9 cellular contexts compared by ENCODE assay signal in genomic region chr19:18021121-18021755, GRCh38. TPM values are rescaled to one million over a fixed set of nuclear protein-coding genes. Genes with fewer than 3 reads are reported as not detected.
DNase-seq lines count a peak whose midpoint lies in the region; ATAC-seq, FAIRE-seq and TF ChIP-seq lines count a peak whose summit lies in the region.
"Had no signal": no experiment of that assay in that cellular context is flagged by ENCODE, and none has a peak within 500 bp of the region (broad histone marks: within the 10 kb centered on the region; RNA-seq: fewer than 3 reads in every experiment).

No MANE protein-coding gene starts in this region.

- no peaks in the 10 kb centered on the region for H4K20me1 ChIP-seq in HepG2 (ENCODE audit: insufficient read depth, low read length)

- CTCF ChIA-PET in HepG2 (lab: Yijun Ruan, JAX; ENCODE audit: low intra/inter-chr PET ratio, low total read pairs) = no interaction called here

- peaks cover 62% of the 10 kb centered on the region for H3K4me1 ChIP-seq in HepG2 (ENCODE audit: insufficient read depth, low read length)

- peak overlapping the region; percentile 70 for H3K4me3 Mint-ChIP-seq in stimulated activated effector memory CD8-positive, alpha-beta T cell treated with anti-CD3 and anti-CD28 coated beads, Interleukin-12 subunit alpha, Interleukin-12 subunit beta, amount 100 ng/mL, for 72 hours

- POLR2A ChIA-PET in HepG2 (lab: Yijun Ruan, JAX) = interaction anchor here (0.6 to 2.1 kb wide), 3 partner anchors 8 to 71 kb away, joined by 4 to 10 read pairs (median 5); no protein-coding TSS in a partner anchor

- H3K9me3 Mint-ChIP-seq in stimulated activated effector memory CD8-positive, alpha-beta T cell treated with anti-CD3 and anti-CD28 coated beads, Interleukin-12 subunit alpha, Interleukin-12 subunit beta, amount 100 ng/mL, for 72 hours = peaks cover 3% of the 10 kb centered on the region

- peak overlapping the region; percentile 97 for H3K27ac Mint-ChIP-seq in stimulated activated effector memory CD8-positive, alpha-beta T cell treated with anti-CD3 and anti-CD28 coated beads, Interleukin-12 subunit alpha, Interleukin-12 subunit beta, amount 100 ng/mL, for 72 hours

- H3K9me3 ChIP-seq in HepG2 (ENCODE audit: low read length) = no peaks in the 10 kb centered on the region

- DNase-seq in T-helper 9 cell (peak; percentile 72), brain microvascular endothelial cell (peak; percentile 91), HepG2 (ENCODE audit: low spot score) (no peak), SK-N-DZ (ENCODE audit: low spot score) (no peak)
- peak in 1 of 2 donors; percentile 73 for DNase-seq in stimulated activated effector memory CD8-positive, alpha-beta T cell treated with anti-CD3 and anti-CD28 coated beads, Interleukin-12 subunit alpha, Interleukin-12 subunit beta, amount 100 ng/mL, for 72 hours (ENCODE audit: low spot score in 2 of 2)

- H3K27ac ChIP-seq in brain microvascular endothelial cell (peak overlapping the region; percentile 96), HepG2 (ENCODE audit: extremely low read length, insufficient read depth, low read length) (no peak overlapping the region)
- H3K27ac ChIP-seq: VCaP had no signal

- H3K36me3 ChIP-seq in brain microvascular endothelial cell (replicated peaks) = no peaks in the 10 kb centered on the region
- H3K36me3 ChIP-seq in HepG2 (replicated peaks in 1 of 2; ENCODE audit: control insufficient read depth in 1 of 2, insufficient read depth in 2 of 2, low read length in 2 of 2) = no peaks in the 10 kb centered on the region

- TF ChIP-seq EP300 in HepG2 (IDR thresholded peaks at IDR 0.05; ENCODE audit: low read depth in 2 of 2, low read length in 2 of 2) (peak in 1 of 2 experiments; percentile 19; a peak in 1 of 4 replicates), HepG2 (CRISPR knock-in tag; IDR thresholded peaks at IDR 0.05; ENCODE audit: borderline replicate concordance) (no peak)

- no peak for TF ChIP-seq CTCF in brain microvascular endothelial cell (IDR thresholded peaks at IDR 0.05; ENCODE audit: low read depth, low read length, missing control alignments)
- no peak for TF ChIP-seq CTCF in HepG2 (CRISPR knock-in tag; IDR thresholded peaks at IDR 0.05)

- WGBS in HepG2 (ENCODE audit: low lambda C conversion rate) = 21% methylated on average over 9 of the region's 21 CpGs

- no peak for TF ChIP-seq POLR2A in HepG2 (IDR thresholded peaks at IDR 0.05; ENCODE audit: insufficient read depth in 1 of 2, low read depth in 2 of 2, low read length in 2 of 2)

- peak overlapping the region; percentile 88 for H3K4me2 ChIP-seq in HepG2 (ENCODE audit: low read depth, low read length)

- H2AFZ ChIP-seq in HepG2 (ENCODE audit: low read length) = no peak overlapping the region

- H3K79me2 ChIP-seq in HepG2 (ENCODE audit: insufficient read depth, low read length) = no peaks in the 10 kb centered on the region

- in situ Hi-C loops in brain microvascular endothelial cell (cut with HindIII; ENCODE audit: low pct_ligation_motif_present, low sequenced_read_pairs) = no loop called here
- in situ Hi-C loops in HepG2 (cut with HindIII; ENCODE audit: extremely low pct_ligation_motif_present, low pct_unique_long_range_greater_than_20kb) = no loop called here

- no TSS peak for BruUV-seq in HepG2 (replicated peaks; lab: Mats Ljungman, UMichigan)

- peak overlapping the region; percentile 57 for H3K9ac ChIP-seq in HepG2 (ENCODE audit: insufficient read depth, low read depth, low read length)

- intact Hi-C loops in HepG2 (cut with micrococcal nuclease; ENCODE audit: unreplicated experiment) = no loop called here

- H3K36me3 Mint-ChIP-seq in stimulated activated effector memory CD8-positive, alpha-beta T cell treated with anti-CD3 and anti-CD28 coated beads, Interleukin-12 subunit alpha, Interleukin-12 subunit beta, amount 100 ng/mL, for 72 hours = peaks cover 18% of the 10 kb centered on the region

- H3K27me3 ChIP-seq in brain microvascular endothelial cell (replicated peaks) = no peaks in the 10 kb centered on the region
- no peaks in the 10 kb centered on the region for H3K27me3 ChIP-seq in HepG2 (ENCODE audit: control insufficient read depth in 1 of 2, insufficient read depth in 2 of 2, low read length in 2 of 2)

- peaks cover 62% of the 10 kb centered on the region for H3K4me1 Mint-ChIP-seq in stimulated activated effector memory CD8-positive, alpha-beta T cell treated with anti-CD3 and anti-CD28 coated beads, Interleukin-12 subunit alpha, Interleukin-12 subunit beta, amount 100 ng/mL, for 72 hours

- TF ChIP-seq RAD21 in HepG2 (CRISPR knock-in tag; IDR thresholded peaks at IDR 0.05) = no peak

- H3K4me3 ChIP-seq in brain microvascular endothelial cell (ENCODE audit: low read depth, low read length) (no peak overlapping the region), HepG2 (replicated peaks in 1 of 3; ENCODE audit: insufficient read depth in 1 of 3, low read depth in 2 of 3, low read length in 3 of 3) (peak overlapping the region; percentile 26 to 62 (median 37); a peak in 5 of 6 replicates)

- FAIRE-seq in HepG2 (lab: Jason Lieb, UNC) = no peak

- peak; percentile 9 for ATAC-seq in GM21515 (IDR thresholded peaks at IDR 0.05; ENCODE audit: unreplicated experiment)
- ATAC-seq in HepG2 = peak; percentile 16
- ATAC-seq in stimulated activated effector memory CD8-positive, alpha-beta T cell treated with anti-CD3 and anti-CD28 coated beads, Interleukin-12 subunit alpha, Interleukin-12 subunit beta, amount 100 ng/mL, for 72 hours = peak; percentile 68
- no peak for ATAC-seq in HG02840 (IDR thresholded peaks at IDR 0.05; ENCODE audit: low FRiP score, unreplicated experiment)
- no peak for ATAC-seq in GM19463 (IDR thresholded peaks at IDR 0.05; ENCODE audit: unreplicated experiment)

TF ChIP-seq in HepG2, 621 proteins besides CTCF, POLR2A, EP300 and RAD21 (continues in another document):
- TF ChIP-seq ZBTB7A (CRISPR knock-in tag; IDR thresholded peaks at IDR 0.05) = no peak

RNA-seq across cellular contexts. Expression of gene ARRDC2, which starts 13.3 kb away (rescaled TPM):
- 1.7 and 2.1 TPM in 2 replicates for total RNA-seq in HepG2 (2016; rRNA removed; fragmentation: Illumina TruSeq; extraction: Trizol)
- 0.51 and 0.71 TPM in 2 replicates for total RNA-seq in HepG2 (2016; cell fraction: cytosol; rRNA removed; fragmentation: Illumina TruSeq; extraction: Trizol; ENCODE audit: low read depth)
- 1.5 and 2.6 TPM in 2 replicates for total RNA-seq in HepG2 (2016; cell fraction: insoluble cytoplasmic fraction; rRNA removed; fragmentation: Illumina TruSeq; extraction: Trizol)
- total RNA-seq in HepG2 (2016; cell fraction: membrane; rRNA removed; fragmentation: Illumina TruSeq; extraction: Trizol) = 1.7 TPM in 2 replicates
- 1.2 and 1.4 TPM in 2 replicates for total RNA-seq in HepG2 (2016; cell fraction: nucleus; rRNA removed; fragmentation: Illumina TruSeq; extraction: Trizol)
- polyA plus RNA-seq in HepG2 (2011; rRNA removed) = 3.4 and 4.3 TPM in 2 replicates
- polyA plus RNA-seq in HepG2 (2011; cell fraction: cytosol; rRNA removed) = 3.1 and 3.7 TPM in 2 replicates
- polyA plus RNA-seq in HepG2 (2011; cell fraction: nucleus; rRNA removed) = 10.9 and 11.3 TPM in 2 replicates
- 2.3 and 4.0 TPM in 2 replicates for polyA plus RNA-seq in HepG2 (2012)
- polyA plus RNA-seq in HepG2 (2016; cell fraction: cytosol; fragmentation: Illumina TruSeq; extraction: Trizol; ENCODE audit: low read depth) = 0.66 and 0.83 TPM in 2 replicates
- 2.1 and 2.3 TPM in 2 replicates for polyA plus RNA-seq in HepG2 (2016; cell fraction: insoluble cytoplasmic fraction; fragmentation: Illumina TruSeq; extraction: Trizol; ENCODE audit: low read depth)
- 1.2 and 1.6 TPM in 2 replicates for polyA plus RNA-seq in HepG2 (2016; cell fraction: membrane; fragmentation: Illumina TruSeq; extraction: Trizol; ENCODE audit: low read depth)
- polyA plus RNA-seq in HepG2 (2016; cell fraction: nucleus; fragmentation: Illumina TruSeq; extraction: Trizol; ENCODE audit: insufficient read depth, low read depth) = 3.6 and 6.3 TPM in 2 replicates
- 4.7 and 13.8 TPM in 2 replicates for polyA minus RNA-seq in HepG2 (2011; rRNA and poly(A)+ RNA removed; ENCODE audit: low replicate concordance)
- polyA minus RNA-seq in HepG2 (2011; cell fraction: cytosol; rRNA and poly(A)+ RNA removed) = 1.2 and 2.5 TPM in 2 replicates
- polyA minus RNA-seq in HepG2 (2011; cell fraction: nucleus; rRNA and poly(A)+ RNA removed) = 1.4 and 2.7 TPM in 2 replicates
- polyA plus RNA-seq in SK-N-DZ (2014; cell fraction: cytosol; rRNA removed) = 3.1 and 3.6 TPM in 2 replicates
- 3.2 and 18.3 TPM in 2 replicates for polyA plus RNA-seq in SK-N-DZ (2014; cell fraction: nucleus; rRNA removed)

RNA-seq across cellular contexts. Expression of gene KCNN1, which starts 54.3 kb away (rescaled TPM):
- 0.04 TPM in 1 of 2 replicates, not detected in the other for total RNA-seq in HepG2 (2016; rRNA removed; fragmentation: Illumina TruSeq; extraction: Trizol)
- total RNA-seq in HepG2 (2016; cell fraction: cytosol; rRNA removed; fragmentation: Illumina TruSeq; extraction: Trizol; ENCODE audit: low read depth) = not detected in 2 replicates
- 0.09 TPM in 1 of 2 replicates, not detected in the other for total RNA-seq in HepG2 (2016; cell fraction: insoluble cytoplasmic fraction; rRNA removed; fragmentation: Illumina TruSeq; extraction: Trizol)
- total RNA-seq in HepG2 (2016; cell fraction: membrane; rRNA removed; fragmentation: Illumina TruSeq; extraction: Trizol) = not detected in 2 replicates
- total RNA-seq in HepG2 (2016; cell fraction: nucleus; rRNA removed; fragmentation: Illumina TruSeq; extraction: Trizol) = not detected in 2 replicates
- polyA plus RNA-seq in HepG2 (2011; rRNA removed) = not detected in 2 replicates
- polyA plus RNA-seq in HepG2 (2011; cell fraction: cytosol; rRNA removed) = 0.05 TPM in 1 of 2 replicates, not detected in the other
- polyA plus RNA-seq in HepG2 (2011; cell fraction: nucleus; rRNA removed) = 0.14 TPM in 1 of 2 replicates, not detected in the other
- polyA plus RNA-seq in HepG2 (2012) = not detected in 2 replicates
- not detected in 2 replicates for polyA plus RNA-seq in HepG2 (2016; cell fraction: cytosol; fragmentation: Illumina TruSeq; extraction: Trizol; ENCODE audit: low read depth)
- polyA plus RNA-seq in HepG2 (2016; cell fraction: insoluble cytoplasmic fraction; fragmentation: Illumina TruSeq; extraction: Trizol; ENCODE audit: low read depth) = not detected in 2 replicates
- not detected in 2 replicates for polyA plus RNA-seq in HepG2 (2016; cell fraction: membrane; fragmentation: Illumina TruSeq; extraction: Trizol; ENCODE audit: low read depth)
- polyA plus RNA-seq in HepG2 (2016; cell fraction: nucleus; fragmentation: Illumina TruSeq; extraction: Trizol; ENCODE audit: insufficient read depth, low read depth) = not detected in 2 replicates
- 0.30 TPM in 1 of 2 replicates, not detected in the other for polyA minus RNA-seq in HepG2 (2011; rRNA and poly(A)+ RNA removed; ENCODE audit: low replicate concordance)
- polyA minus RNA-seq in HepG2 (2011; cell fraction: cytosol; rRNA and poly(A)+ RNA removed) = not detected in 2 replicates
- not detected in 2 replicates for polyA minus RNA-seq in HepG2 (2011; cell fraction: nucleus; rRNA and poly(A)+ RNA removed)
- polyA plus RNA-seq in SK-N-DZ (2014; cell fraction: cytosol; rRNA removed) = 12.7 and 14.1 TPM in 2 replicates
- polyA plus RNA-seq in SK-N-DZ (2014; cell fraction: nucleus; rRNA removed) = 10.7 and 17.0 TPM in 2 replicates

Comparison
In these comparisons a context has a peak if more than half of its experiments do, and no peak if none do; other contexts are left out.
1. ATAC-seq: peak in GM21515 (single experiment), HepG2 (single experiment) and stimulated activated effector memory CD8-positive, alpha-beta T cell treated with anti-CD3 and anti-CD28 coated beads, Interleukin-12 subunit alpha, Interleukin-12 subunit beta, amount 100 ng/mL, for 72 hours (single experiment); none in HG02840 (single experiment) and GM19463 (single experiment).
2. DNase-seq: peak in T-helper 9 cell (single experiment) and brain microvascular endothelial cell (single experiment); none in HepG2 (single experiment) and SK-N-DZ (single experiment).